In the genomic region with DNA sequence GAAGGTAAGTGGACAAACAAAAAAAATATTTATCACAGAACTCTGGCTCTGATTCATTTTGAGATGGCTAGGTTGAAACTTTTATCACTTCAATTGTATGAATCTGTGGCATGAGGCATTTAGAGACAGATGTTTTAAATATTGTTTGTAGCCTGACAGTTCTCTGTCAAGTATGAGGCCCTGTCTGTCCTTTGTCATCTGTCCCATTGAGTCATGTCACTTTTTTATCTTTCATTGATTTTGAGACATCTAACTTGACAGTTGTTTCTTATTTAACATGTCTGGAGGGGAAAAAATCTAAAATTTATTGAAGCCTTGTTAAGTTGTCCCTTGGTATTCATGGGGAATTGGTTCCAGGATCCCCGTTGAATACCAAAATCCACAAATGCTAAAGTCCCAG, we compare ENCODE assay signal across 32 cellular contexts.
"Had no signal": no experiment of that assay in that cellular context is flagged by ENCODE, and none has a peak within 500 bp of the region (broad histone marks: within the 10 kb centered on the region; RNA-seq: fewer than 3 reads in every experiment).

No MANE protein-coding gene starts in this region.

- H3K4me3 ChIP-seq: adrenal gland, ascending aorta, body of pancreas, breast epithelium, cardiac muscle cell had no signal

- H3K4me1 ChIP-seq: adrenal gland, ascending aorta, body of pancreas, breast epithelium had no signal

- DNase-seq: activated effector memory CD4-positive, alpha-beta T cell treated with anti-CD3 and anti-CD28 coated beads, Interleukin-2, amount 50 U/mL, for 16 hours; activated effector memory CD4-positive, alpha-beta T cell treated with Interleukin-2 at 50 U/mL for 16 hours; activated gamma-delta T cell; activated gamma-delta T cell treated with Interleukin-2 at 50 U/mL for 16 hours; activated naive CD4-positive, alpha-beta T cell; activated naive CD4-positive, alpha-beta T cell treated with anti-CD3 and anti-CD28 coated beads for 36 hours; activated naive CD4-positive, alpha-beta T cell treated with anti-CD3 and anti-CD28 coated beads, Interleukin-2, amount 10 ng/mL, durations not matched to agents 7 days and 5 days; activated naive CD4-positive, alpha-beta T cell treated with anti-CD3 and anti-CD28 coated beads, Interleukin-2, amount 50 U/mL, for 16 hours; activated naive CD4-positive, alpha-beta T cell treated with Interleukin-2 at 50 U/mL for 16 hours; activated naive CD8-positive, alpha-beta T cell treated with anti-CD3 and anti-CD28 coated beads for 36 hours; activated naive CD8-positive, alpha-beta T cell treated with anti-CD3 and anti-CD28 coated beads, Interleukin-2, amount 10 ng/mL, durations not matched to agents 7 days and 5 days; activated naive CD8-positive, alpha-beta T cell treated with anti-CD3 and anti-CD28 coated beads, Interleukin-2, amount 50 U/mL, for 24 hours; activated T-cell treated with anti-CD3 and anti-CD28 coated beads, Interleukin-2, amount 50 U/mL, for 1 hour; activated T-cell treated with anti-CD3 and anti-CD28 coated beads, Interleukin-2, amount 50 U/mL, for 24 hours; activated T-cell treated with anti-CD3 and anti-CD28 coated beads, Interleukin-2, amount 50 U/mL, for 4 hours; activated T-cell treated with anti-CD3 and anti-CD28 coated beads, Interleukin-2, amount 50 U/mL, for 48 hours; activated T-cell treated with anti-CD3 and anti-CD28 coated beads, Interleukin-2, amount 50 U/mL, for 72 hours; adrenal gland; amniotic stem cell; amygdala; anterior cingulate cortex; aorta; body of pancreas; brain microvascular endothelial cell; caudate nucleus; central memory CD4-positive, alpha-beta T cell; cerebellar nuclear complex had no signal

- H3K36me3 ChIP-seq: adrenal gland, ascending aorta, brain microvascular endothelial cell, breast epithelium, cardiac muscle cell had no signal

- H3K27ac ChIP-seq: adrenal gland, ascending aorta, body of pancreas, brain microvascular endothelial cell, breast epithelium, cardiac muscle cell had no signal

- H3K9me3 ChIP-seq: adrenal gland, ascending aorta, body of pancreas, breast epithelium had no signal

- H3K27me3 ChIP-seq: adrenal gland, ascending aorta, body of pancreas, brain microvascular endothelial cell, breast epithelium, cardiac muscle cell had no signal

- ATAC-seq: activated naive CD4-positive, alpha-beta T cell treated with anti-CD3 and anti-CD28 coated beads, Interleukin-2, amount 50 U/mL, for 72 hours; activated naive CD8-positive, alpha-beta T cell treated with anti-CD3 and anti-CD28 coated beads, Interleukin-2, amount 50 U/mL, for 24 hours; activated T-cell treated with anti-CD3 and anti-CD28 coated beads, Interleukin-2, amount 50 U/mL, for 4 hours; activated T-cell treated with anti-CD3 and anti-CD28 coated beads, Interleukin-2, amount 50 U/mL, for 72 hours; activated T-helper 17 cell treated with anti-CD3 and anti-CD28 coated beads, Interleukin-2, amount 50 U/mL, for 72 hours; body of pancreas had no signal
